Comparison of ENCODE assay signal across 9 cellular contexts in genomic region chr3:64143399-64144130, GRCh38.
DNase-seq lines count a peak whose midpoint lies in the region; ATAC-seq and TF ChIP-seq lines count a peak whose summit lies in the region.
"Had no signal": no experiment of that assay in that cellular context is flagged by ENCODE, and none has a peak within 500 bp of the region (broad histone marks: within the 10 kb centered on the region; RNA-seq: fewer than 3 reads in every experiment).

No MANE protein-coding gene starts in this region.

- H3K27me3 Mint-ChIP-seq in WTC11 (ENCODE audit: low read depth): no peaks in the 10 kb centered on the region

- peak; percentile 73 for ATAC-seq in WTC11
- ATAC-seq in GM21619 (IDR thresholded peaks at IDR 0.05; ENCODE audit: unreplicated experiment): no peak
- ATAC-seq in GM21381 (IDR thresholded peaks at IDR 0.05; ENCODE audit: unreplicated experiment): no peak

- CTCF ChIA-PET in WTC11 (lab: Charles Lee): no interaction called here

- no peak overlapping the region for H3K4me3 ChIP-seq in ACC112 (ENCODE audit: low read depth, low read length)

- no peaks in the 10 kb centered on the region for H3K79me2 ChIP-seq in ACC112 (ENCODE audit: control insufficient read depth, insufficient read depth, low read length, unreplicated experiment)

- in situ Hi-C loops in ACHN (cut with HindIII; ENCODE audit: low pct_ligation_motif_present, low pct_unique_long_range_greater_than_20kb, low sequenced_read_pairs): no loop called here

- H3K4me3 Mint-ChIP-seq in WTC11: no peak overlapping the region
- H3K4me3 Mint-ChIP-seq: CD14-positive monocyte had no signal

- H3K36me3 ChIP-seq in ACC112 (ENCODE audit: insufficient read depth, low read length): peaks cover 24% of the 10 kb centered on the region

- peak; percentile 45 for DNase-seq in NCI-H1105 (lab: John Stamatoyannopoulos, UW)
- DNase-seq in WTC11 (ENCODE audit: low spot score): no peak
- peak; percentile 47 for DNase-seq in inferior parietal cortex (ENCODE audit: extremely low spot score)
- no peak for DNase-seq in ACHN
- DNase-seq in iPS-NIHi7 (ENCODE audit: extremely low spot score): no peak

- H3K27ac Mint-ChIP-seq in WTC11: peak overlapping the region; percentile 82
- H3K27ac Mint-ChIP-seq: CD14-positive monocyte had no signal

- TF ChIP-seq CTCF in WTC11 (IDR thresholded peaks at IDR 0.05): no peak

- H3K9me3 Mint-ChIP-seq in WTC11: no peaks in the 10 kb centered on the region

- no peaks in the 10 kb centered on the region; the same call in 1 of the 2 replicates for H3K36me3 Mint-ChIP-seq in WTC11
- H3K36me3 Mint-ChIP-seq: CD14-positive monocyte had no signal

- H3K4me1 ChIP-seq in ACC112 (ENCODE audit: control insufficient read depth, insufficient read depth, low read length, unreplicated experiment): peaks cover 18% of the 10 kb centered on the region

- POLR2A ChIA-PET in WTC11 (lab: Charles Lee): no interaction called here

- H3K27ac ChIP-seq in ACC112 (ENCODE audit: low read depth, low read length): peak overlapping the region; percentile 66

- no peak overlapping the region for H2AFZ ChIP-seq in ACC112 (ENCODE audit: low read length, unreplicated experiment)

- H3K4me1 Mint-ChIP-seq in WTC11: peaks cover 12% of the 10 kb centered on the region
- H3K4me1 Mint-ChIP-seq: CD14-positive monocyte had no signal

- no peaks in the 10 kb centered on the region for H3K27me3 ChIP-seq in ACC112 (ENCODE audit: insufficient read depth, low read length)

TF ChIP-seq in WTC11, 78 proteins besides CTCF, POLR2A, EP300 and RAD21:
- TF ChIP-seq, protein P1, sequence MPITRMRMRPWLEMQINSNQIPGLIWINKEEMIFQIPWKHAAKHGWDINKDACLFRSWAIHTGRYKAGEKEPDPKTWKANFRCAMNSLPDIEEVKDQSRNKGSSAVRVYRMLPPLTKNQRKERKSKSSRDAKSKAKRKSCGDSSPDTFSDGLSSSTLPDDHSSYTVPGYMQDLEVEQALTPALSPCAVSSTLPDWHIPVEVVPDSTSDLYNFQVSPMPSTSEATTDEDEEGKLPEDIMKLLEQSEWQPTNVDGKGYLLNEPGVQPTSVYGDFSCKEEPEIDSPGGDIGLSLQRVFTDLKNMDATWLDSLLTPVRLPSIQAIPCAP (CRISPR knock-in tag; IDR thresholded peaks at IDR 0.05): no peak
- TF ChIP-seq TEAD1 (CRISPR knock-in tag; IDR thresholded peaks at IDR 0.05) (no peak), NR1H2 (CRISPR knock-in tag; IDR thresholded peaks at IDR 0.05) (no peak), TEAD4 (CRISPR knock-in tag; IDR thresholded peaks at IDR 0.05) (no peak)
TF ChIP-seq in WTC11: peak in this region for 0.

Comparison
In these comparisons a context has a peak if more than half of its experiments do, and no peak if none do; other contexts are left out.
1. DNase-seq: peak in NCI-H1105 (single experiment) and inferior parietal cortex (single experiment); none in WTC11 (single experiment), ACHN (single experiment) and iPS-NIHi7 (single experiment).